1 cellular context compared by ENCODE assay signal in genomic region chr10:96093948-96094347, GRCh38.
A peak's percentile ranks its signal among the peaks of the same experiment; 100 is the strongest.
TF ChIP-seq lines count a peak whose summit lies in the region.

No MANE protein-coding gene starts in this region.

TF ChIP-seq in K562, 482 proteins besides CTCF, POLR2A, EP300 and RAD21:
- TF ChIP-seq ZKSCAN1 (IDR thresholded peaks at IDR 0.05; ENCODE audit: low read depth, low read length) = no peak
- peak; percentile 85 for TF ChIP-seq FOXJ2 (tag; IDR thresholded peaks at IDR 0.05)
- no peak for TF ChIP-seq ARID2 (IDR thresholded peaks at IDR 0.05)
- TF ChIP-seq FOXM1 (IDR thresholded peaks at IDR 0.05; ENCODE audit: low read depth) = no peak
- TF ChIP-seq FOXM1 (CRISPR knock-in tag; IDR thresholded peaks at IDR 0.05; ENCODE audit: low read depth) = no peak
- TF ChIP-seq ZNF592 (IDR thresholded peaks at IDR 0.05) = peak; percentile 25; the same call in 1 of the 2 replicates
- no peak for TF ChIP-seq E4F1 (CRISPR knock-in tag; IDR thresholded peaks at IDR 0.05; ENCODE audit: borderline replicate concordance)
- no peak for TF ChIP-seq ZNF655 (CRISPR knock-in tag; IDR thresholded peaks at IDR 0.05)
- no peak for TF ChIP-seq CEBPG (CRISPR knock-in tag; IDR thresholded peaks at IDR 0.05)
- no peak for TF ChIP-seq CEBPG (tag; conservative IDR thresholded peaks at IDR 0.05 in 1 of 2, IDR thresholded peaks at IDR 0.05 in 1 of 2)
- peak in 1 of 2 experiments; percentile 71; a peak in 2 of 4 replicates for TF ChIP-seq FOXA3 (CRISPR knock-in tag; conservative IDR thresholded peaks at IDR 0.05 in 1 of 2, IDR thresholded peaks at IDR 0.05 in 1 of 2)
- no peak for TF ChIP-seq THAP12 (CRISPR knock-in tag; IDR thresholded peaks at IDR 0.05)
- 0 out of 4 replicates have a peak, but pooled peaks of 1 of the 2 experiments have one; percentile 29 for TF ChIP-seq FOXK2 (conservative IDR thresholded peaks at IDR 0.05 in 1 of 2, IDR thresholded peaks at IDR 0.05 in 1 of 2; ENCODE audit: low read depth in 2 of 2)
- no peak for TF ChIP-seq OTX1 (CRISPR knock-in tag; IDR thresholded peaks at IDR 0.05)
